Comparison of ENCODE assay signal across 8 cellular contexts in the genomic region with DNA sequence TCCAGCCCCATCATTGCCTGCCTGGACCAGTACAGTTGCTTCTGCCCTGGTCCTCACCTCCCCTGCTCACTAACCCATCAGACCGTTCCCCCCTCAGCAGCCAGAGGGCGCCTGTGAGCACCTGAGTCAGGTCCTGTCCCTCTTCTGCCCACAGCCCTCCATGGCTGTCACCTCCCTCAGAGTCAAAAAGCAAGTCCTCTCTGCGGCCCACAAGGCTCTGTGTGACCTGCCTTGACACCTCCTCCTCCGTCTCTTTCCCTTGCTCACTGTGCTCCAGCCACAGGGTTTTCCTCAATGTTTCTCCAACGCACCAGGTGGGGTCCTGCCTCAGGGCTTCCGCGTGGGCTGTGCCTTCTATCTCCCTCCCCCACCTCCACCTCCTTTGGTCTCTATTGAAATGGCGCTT. TPM values are rescaled to one million over a fixed set of nuclear protein-coding genes. Genes with fewer than 3 reads are reported as not detected.
DNase-seq lines count a peak whose midpoint lies in the region; ATAC-seq and TF ChIP-seq lines count a peak whose summit lies in the region.

No MANE protein-coding gene starts in this region.

- no peaks in the 10 kb centered on the region for H3K4me1 Mint-ChIP-seq in activated CD4-positive, alpha-beta memory T cell treated with anti-CD3 and anti-CD28 coated beads for 36 hours (ENCODE audit: low read depth)

- H3F3A ChIP-seq in DOHH2 (ENCODE audit: control insufficient read depth, insufficient read depth) = no peaks in the 10 kb centered on the region; the same call in 1 of the 2 replicates

- H3K9me3 Mint-ChIP-seq in activated CD4-positive, alpha-beta memory T cell treated with anti-CD3 and anti-CD28 coated beads for 36 hours = peaks cover 6% of the 10 kb centered on the region

- H3K27ac Mint-ChIP-seq in activated CD4-positive, alpha-beta memory T cell treated with anti-CD3 and anti-CD28 coated beads for 36 hours = no peak overlapping the region

- H3K27me3 ChIP-seq in DOHH2 (ENCODE audit: control insufficient read depth, low read length) (no peaks in the 10 kb centered on the region), fibroblast of lung (ENCODE audit: control insufficient read depth, insufficient read depth, low read length) (no peaks in the 10 kb centered on the region), prostate gland (replicated peaks; ENCODE audit: insufficient read depth) (no peaks in the 10 kb centered on the region)

- POLR2A ChIA-PET in activated CD4-positive, alpha-beta memory T cell treated with anti-CD3 and anti-CD28 coated beads for 36 hours (lab: Charles Lee) = no interaction called here

- no peaks in the 10 kb centered on the region for H3K4me1 ChIP-seq in DOHH2 (ENCODE audit: control insufficient read depth, low read length)
- no peaks in the 10 kb centered on the region for H3K4me1 ChIP-seq in fibroblast of lung (ENCODE audit: control insufficient read depth, extremely low read depth, insufficient read depth, low read length)
- no peaks in the 10 kb centered on the region for H3K4me1 ChIP-seq in prostate gland (replicated peaks)

- H3K4me3 Mint-ChIP-seq in activated CD4-positive, alpha-beta memory T cell treated with anti-CD3 and anti-CD28 coated beads for 36 hours = no peak overlapping the region

- H3K27me3 Mint-ChIP-seq in activated CD4-positive, alpha-beta memory T cell treated with anti-CD3 and anti-CD28 coated beads for 36 hours = peaks cover 5% of the 10 kb centered on the region

- 25% methylated on average over 8 of the region's 8 CpGs for WGBS in prostate gland

- CTCF ChIA-PET in activated CD4-positive, alpha-beta memory T cell treated with anti-CD3 and anti-CD28 coated beads for 36 hours (lab: Charles Lee) = interaction anchor here (1.2 kb wide), 1 partner anchor 13 kb away, joined by 3 read pairs; no protein-coding TSS in a partner anchor

- no peak overlapping the region for H3K27ac ChIP-seq in DOHH2 (ENCODE audit: low read depth, low read length)
- no peak overlapping the region for H3K27ac ChIP-seq in fibroblast of lung (ENCODE audit: insufficient read depth, low read length)
- H3K27ac ChIP-seq in prostate gland = no peak overlapping the region

- H4K20me1 ChIP-seq in DOHH2 (ENCODE audit: control insufficient read depth, insufficient read depth, low read depth, low read length) = no peaks in the 10 kb centered on the region
- H4K20me1 ChIP-seq in fibroblast of lung (ENCODE audit: control insufficient read depth, extremely low read depth, insufficient read depth, low read length) = no peaks in the 10 kb centered on the region

- H3K9me2 ChIP-seq in DOHH2 (replicated peaks; ENCODE audit: control insufficient read depth, low read length) = no peaks in the 10 kb centered on the region

- no peak for TF ChIP-seq POLR2A in prostate gland (IDR thresholded peaks at IDR 0.05)

- H3K36me3 Mint-ChIP-seq in activated CD4-positive, alpha-beta memory T cell treated with anti-CD3 and anti-CD28 coated beads for 36 hours = no peaks in the 10 kb centered on the region

- intact Hi-C loops in activated CD4-positive, alpha-beta memory T cell treated with anti-CD3 and anti-CD28 coated beads for 36 hours (cut with micrococcal nuclease) = no loop called here
- intact Hi-C loops in prostate gland (cut with DNase I) = no loop called here

- DNase-seq in KBM-7 (peak; percentile 51), fibroblast of lung (ENCODE audit: low read depth in 2 of 2) (peak; percentile 12 to 17), prostate gland (ENCODE audit: low spot score) (peak; percentile 12), epidermal melanocyte (ENCODE audit: insufficient read length, low spot score) (no peak), dedifferentiated amniotic fluid mesenchymal stem cell (ENCODE audit: extremely low spot score) (no peak)
- DNase-seq in activated CD4-positive, alpha-beta memory T cell treated with anti-CD3 and anti-CD28 coated beads for 36 hours = peak; percentile 72

- H2AFZ ChIP-seq in fibroblast of lung (ENCODE audit: low read length) = no peak overlapping the region

- peaks cover 10% of the 10 kb centered on the region; the same call in 1 of the 2 replicates for H3K9me3 ChIP-seq in DOHH2 (ENCODE audit: control insufficient read depth, insufficient read depth, low read length)
- H3K9me3 ChIP-seq in fibroblast of lung (ENCODE audit: control insufficient read depth, insufficient read depth, low read depth, low read length) = no peaks in the 10 kb centered on the region
- H3K9me3 ChIP-seq in prostate gland = no peaks in the 10 kb centered on the region

- H3K4me3 ChIP-seq in DOHH2 (ENCODE audit: low read length) = no peak overlapping the region
- no peak overlapping the region for H3K4me3 ChIP-seq in fibroblast of lung (replicated peaks in 1 of 4; ENCODE audit: control extremely low read depth in 1 of 4, insufficient read depth in 1 of 4, low read depth in 3 of 4, low read length in 4 of 4)
- H3K4me3 ChIP-seq in prostate gland = no peak overlapping the region

- no peak for ATAC-seq in GM21390 (IDR thresholded peaks at IDR 0.05; ENCODE audit: unreplicated experiment)

- H3K79me2 ChIP-seq in DOHH2 (ENCODE audit: control insufficient read depth, low read length) = no peaks in the 10 kb centered on the region
- no peaks in the 10 kb centered on the region for H3K79me2 ChIP-seq in fibroblast of lung (ENCODE audit: control insufficient read depth, insufficient read depth, low read length)

- no peak overlapping the region for H3K9ac ChIP-seq in fibroblast of lung (ENCODE audit: insufficient read depth, low read length)

- no peak overlapping the region for H3K4me2 ChIP-seq in DOHH2 (ENCODE audit: low read length)
- H3K4me2 ChIP-seq in fibroblast of lung (ENCODE audit: extremely low read depth, insufficient read depth, low read length) = no peak overlapping the region

- H3K36me3 ChIP-seq in DOHH2 (ENCODE audit: control insufficient read depth, low read length) (no peaks in the 10 kb centered on the region), fibroblast of lung (ENCODE audit: control insufficient read depth, insufficient read depth, low read length) (no peaks in the 10 kb centered on the region), prostate gland (no peaks in the 10 kb centered on the region)

- TF ChIP-seq CTCF in DOHH2 (IDR thresholded peaks at IDR 0.05; ENCODE audit: low read depth, low read length, poor library complexity, severe bottlenecking) (peak; percentile 85), fibroblast of lung (conservative IDR thresholded peaks at IDR 0.05 in 1 of 2, IDR thresholded peaks at IDR 0.05 in 1 of 2; ENCODE audit: low read depth in 1 of 2, low read length in 2 of 2) (peak; percentile 37 to 61), prostate gland (IDR thresholded peaks at IDR 0.05) (peak in 2 of 4 experiments; percentile 4 to 52)

- in situ Hi-C loops in KBM-7 (cut with MboI; ENCODE audit: low pct_unique_long_range_greater_than_20kb, low sequenced_read_pairs) = no loop called here

RNA-seq across cellular contexts. Expression of a gene that starts 29.4 kb away (rescaled TPM):
- total RNA-seq in activated CD4-positive, alpha-beta memory T cell treated with anti-CD3 and anti-CD28 coated beads for 36 hours = under 1 TPM; 0.39 to 0.69 TPM
- total RNA-seq in fibroblast of lung = 129 and 136 TPM in 2 replicates
- polyA plus RNA-seq in fibroblast of lung = 27.9 and 35.5 TPM in 2 replicates
- 36.8 and 38.4 TPM in 2 replicates for polyA plus RNA-seq in fibroblast of lung (2012)
- 239 and 266 TPM in 2 replicates for polyA minus RNA-seq in fibroblast of lung (ENCODE audit: low replicate concordance)
- total RNA-seq in prostate gland = 100 to 1,000 TPM; 221 to 379 TPM

Comparison
In these comparisons a context has a peak if more than half of its experiments do, and no peak if none do; other contexts are left out.
1. DNase-seq: peak in KBM-7 (single experiment), activated CD4-positive, alpha-beta memory T cell treated with anti-CD3 and anti-CD28 coated beads for 36 hours (single experiment), fibroblast of lung (2 of 2) and prostate gland (single experiment); none in epidermal melanocyte (single experiment) and dedifferentiated amniotic fluid mesenchymal stem cell (single experiment).
2. RNA of a gene that starts 29.4 kb away (total RNA-seq): 221 to 379 TPM in prostate gland and 129 to 136 TPM in fibroblast of lung; 0.39 to 0.69 TPM in activated CD4-positive, alpha-beta memory T cell treated with anti-CD3 and anti-CD28 coated beads for 36 hours; every median in the first group is over 10 times any median in the second.